12 cellular contexts compared by ENCODE assay signal in the genomic region with DNA sequence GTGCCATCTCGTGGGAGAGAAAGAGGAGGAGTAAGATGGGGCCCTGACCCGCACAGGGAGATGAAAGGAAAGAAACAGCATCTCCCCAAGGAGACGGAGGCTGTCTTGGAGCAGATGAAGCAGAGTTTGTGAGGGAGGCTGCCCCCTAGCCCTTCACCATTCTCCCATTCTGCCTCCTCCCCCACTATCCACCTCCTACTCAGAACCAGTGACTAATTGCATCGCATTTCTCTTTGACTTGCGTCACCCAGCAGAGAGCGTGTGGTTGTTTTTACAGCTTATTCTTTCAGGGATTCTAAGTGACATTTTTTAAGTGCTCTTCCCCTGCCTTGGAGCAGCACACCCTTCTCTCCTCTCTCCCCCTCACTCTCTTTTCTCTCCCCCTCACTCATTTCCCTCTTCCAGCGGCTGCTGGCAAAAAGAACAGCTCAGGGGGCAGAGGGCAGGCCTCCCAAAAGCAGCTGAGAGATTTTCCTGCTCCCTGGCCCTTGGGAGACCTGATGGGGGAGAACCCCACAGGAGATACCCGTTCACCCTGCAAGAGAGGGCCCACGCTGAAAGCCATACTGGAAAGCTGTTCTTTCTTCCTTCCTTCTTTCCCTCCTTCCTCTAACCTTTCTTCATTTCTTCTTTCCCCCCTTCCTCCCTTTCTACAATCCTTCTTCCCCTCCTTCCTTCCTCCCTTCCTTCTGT.
DNase-seq lines count a peak whose midpoint lies in the region; ATAC-seq and TF ChIP-seq lines count a peak whose summit lies in the region.
"Had no signal": no experiment of that assay in that cellular context is flagged by ENCODE, and none has a peak within 500 bp of the region (broad histone marks: within the 10 kb centered on the region; RNA-seq: fewer than 3 reads in every experiment).

No MANE protein-coding gene starts in this region.

- ATAC-seq in HG03469 (IDR thresholded peaks at IDR 0.05; ENCODE audit: unreplicated experiment) (no peak), HG03280 (IDR thresholded peaks at IDR 0.05; ENCODE audit: unreplicated experiment) (no peak)

- DNase-seq in AG04449 (ENCODE audit: low read depth, low spot score) (peak; percentile 53), HK-2 (ENCODE audit: unreplicated experiment) (peak; percentile 13), astrocyte of the spinal cord (ENCODE audit: low read depth, low spot score) (peak; percentile 53), iris pigment epithelial cell (ENCODE audit: low read depth) (peak; percentile 41), NCI-H1436 treated with DMSO at 0.1 percent for 48 hours (lab: John Stamatoyannopoulos, UW) (no peak), HAP-1 (ENCODE audit: low spot score in 2 of 2) (no peak)
- DNase-seq: CD4-positive, alpha-beta T cell; effector memory CD4-positive, alpha-beta T cell; T1000 had no signal

- CTCF ChIA-PET in AG04449 (lab: Yijun Ruan, JAX), result interaction anchor here (0.8 to 1.7 kb wide), 4 partner anchors 8 to 128 kb away, joined by 3 to 4 read pairs (median 4); no protein-coding TSS in a partner anchor

- no peak overlapping the region for H3K4me3 ChIP-seq in AG04449 (ENCODE audit: low read depth, low read length)
- H3K4me3 ChIP-seq in astrocyte of the spinal cord (ENCODE audit: low read depth, low read length), result no peak overlapping the region
- H3K4me3 ChIP-seq in HAP-1, result no peak overlapping the region
- H3K4me3 ChIP-seq: prostate gland had no signal

- peak; percentile 24 for TF ChIP-seq CTCF in AG04449 (IDR thresholded peaks at IDR 0.05; ENCODE audit: insufficient read depth, low read length, missing control alignments)
- TF ChIP-seq CTCF in astrocyte of the spinal cord (IDR thresholded peaks at IDR 0.05; ENCODE audit: low read depth, low read length), result no peak

- POLR2A ChIA-PET in AG04449 (lab: Yijun Ruan, JAX), result interaction anchor here (0.5 to 1.5 kb wide), 3 partner anchors 10 to 61 kb away, joined by 3 to 6 read pairs (median 6); no protein-coding TSS in a partner anchor

- in situ Hi-C loops in astrocyte of the spinal cord (cut with HindIII; ENCODE audit: low sequenced_read_pairs) (no loop called here), HAP-1 (cut with MboI; ENCODE audit: low sequenced_read_pairs) (no loop called here)

- H3K4me1 ChIP-seq in HAP-1, result no peaks in the 10 kb centered on the region
- H3K4me1 ChIP-seq: prostate gland had no signal

- H3K9me3 ChIP-seq in HAP-1, result no peaks in the 10 kb centered on the region
- H3K9me3 ChIP-seq: prostate gland had no signal

- peaks cover 11% of the 10 kb centered on the region for H3K27me3 ChIP-seq in HAP-1 (ENCODE audit: low read depth)

- no peaks in the 10 kb centered on the region for H3K36me3 ChIP-seq in HAP-1 (replicated peaks)
- H3K36me3 ChIP-seq: prostate gland had no signal

Comparison
In these comparisons a context has a peak if more than half of its experiments do, and no peak if none do; other contexts are left out.
1. DNase-seq: peak in AG04449 (single experiment), HK-2 (single experiment), astrocyte of the spinal cord (single experiment) and iris pigment epithelial cell (single experiment); none in NCI-H1436 treated with DMSO at 0.1 percent for 48 hours (single experiment) and HAP-1 (0 of 2).